In the genomic region with DNA sequence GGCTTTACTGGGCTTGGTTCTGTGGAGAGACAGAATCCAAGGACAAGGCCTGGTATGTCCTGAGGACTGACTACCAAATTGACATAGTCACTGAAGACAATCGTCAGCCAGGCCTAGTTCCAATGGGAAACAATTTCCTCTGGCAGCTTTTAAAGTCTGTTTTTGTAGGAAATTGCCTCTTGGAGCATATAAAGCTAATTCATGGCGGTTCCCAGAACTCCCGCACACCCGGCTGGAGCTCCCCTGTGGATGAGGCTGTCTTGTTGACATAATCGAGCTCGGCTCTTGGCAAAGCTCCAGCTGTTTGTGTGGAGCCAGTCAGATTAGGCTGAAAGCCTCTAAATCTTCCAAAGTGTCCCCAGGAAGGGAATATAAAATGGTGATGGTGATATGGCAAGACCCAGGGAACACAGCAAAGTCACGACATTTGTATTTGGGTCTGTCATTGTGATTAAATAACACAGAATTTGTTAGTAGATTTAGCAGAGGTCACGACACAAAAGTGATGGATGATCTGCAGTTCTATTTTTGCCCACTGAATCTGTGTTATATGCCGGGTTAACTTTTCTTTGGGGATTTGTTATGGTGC, we compare ENCODE assay signal across 8 cellular contexts.
DNase-seq lines count a peak whose midpoint lies in the region; ATAC-seq and TF ChIP-seq lines count a peak whose summit lies in the region.

No MANE protein-coding gene starts in this region.

- no peaks in the 10 kb centered on the region for H3K4me1 Mint-ChIP-seq in immature natural killer cell

- H3K36me3 ChIP-seq in hepatocyte (replicated peaks; ENCODE audit: insufficient read depth, low read depth): no peaks in the 10 kb centered on the region

- peak overlapping the region; percentile 39 for H3K27ac ChIP-seq in angular gyrus (ENCODE audit: low read depth, low read length)
- no peak overlapping the region for H3K27ac ChIP-seq in hepatocyte

- no peak for TF ChIP-seq CTCF in hepatocyte (IDR thresholded peaks at IDR 0.05; ENCODE audit: poor library complexity)

- no peaks in the 10 kb centered on the region for H3K79me2 ChIP-seq in hepatocyte

- H3K27me3 Mint-ChIP-seq in immature natural killer cell (ENCODE audit: low read depth in 3 of 3): no peaks in the 10 kb centered on the region

- no peaks in the 10 kb centered on the region for H3K4me1 ChIP-seq in hepatocyte (ENCODE audit: insufficient read depth)

- no peak overlapping the region for H3K4me3 Mint-ChIP-seq in immature natural killer cell

- H3K4me3 ChIP-seq in hepatocyte: no peak overlapping the region

- 29% methylated on average over 9 of the region's 9 CpGs for WGBS in hepatocyte (ENCODE audit: low lambda C conversion rate, missing lambda C conversion rate)

- H3K36me3 Mint-ChIP-seq in immature natural killer cell: no peaks in the 10 kb centered on the region

- H3K9me2 ChIP-seq in hepatocyte (replicated peaks; ENCODE audit: insufficient read depth): no peaks in the 10 kb centered on the region

- H2AFZ ChIP-seq in hepatocyte: peak overlapping the region; percentile 28

- H3K9me3 Mint-ChIP-seq in immature natural killer cell: peaks cover 0 to 32% (median 12%) of the 10 kb centered on the region in 6 donors

- no peak overlapping the region for H3K27ac Mint-ChIP-seq in immature natural killer cell

- no peak for ATAC-seq in GM18873 (IDR thresholded peaks at IDR 0.05; ENCODE audit: low FRiP score, unreplicated experiment)
- no peak for ATAC-seq in HG03565 (IDR thresholded peaks at IDR 0.05; ENCODE audit: unreplicated experiment)

- DNase-seq in NCI-H1417 treated with DMSO at 0.1 percent for 48 hours (lab: John Stamatoyannopoulos, UW) (peak; percentile 76), hepatocyte (ENCODE audit: low spot score) (peak; percentile 70), smooth muscle cell of the brain vasculature (ENCODE audit: low read depth, low spot score) (peak; percentile 80), SW 1271 (lab: John Stamatoyannopoulos, UW) (no peak), immature natural killer cell (no peak)

- H3K4me2 ChIP-seq in hepatocyte: no peak overlapping the region

- H3K9me3 ChIP-seq in hepatocyte (ENCODE audit: low read depth): no peaks in the 10 kb centered on the region

- H3K27me3 ChIP-seq in hepatocyte: no peaks in the 10 kb centered on the region

- H4K20me1 ChIP-seq in hepatocyte (ENCODE audit: insufficient read depth, poor library complexity, severe bottlenecking): no peaks in the 10 kb centered on the region

Comparison
In these comparisons a context has a peak if more than half of its experiments do, and no peak if none do; other contexts are left out.
1. DNase-seq: peak in NCI-H1417 treated with DMSO at 0.1 percent for 48 hours (single experiment), hepatocyte (single experiment) and smooth muscle cell of the brain vasculature (single experiment); none in SW 1271 (0 of 2) and immature natural killer cell (0 of 3).